Comparison of ENCODE assay signal across 1 cellular context in the genomic region with DNA sequence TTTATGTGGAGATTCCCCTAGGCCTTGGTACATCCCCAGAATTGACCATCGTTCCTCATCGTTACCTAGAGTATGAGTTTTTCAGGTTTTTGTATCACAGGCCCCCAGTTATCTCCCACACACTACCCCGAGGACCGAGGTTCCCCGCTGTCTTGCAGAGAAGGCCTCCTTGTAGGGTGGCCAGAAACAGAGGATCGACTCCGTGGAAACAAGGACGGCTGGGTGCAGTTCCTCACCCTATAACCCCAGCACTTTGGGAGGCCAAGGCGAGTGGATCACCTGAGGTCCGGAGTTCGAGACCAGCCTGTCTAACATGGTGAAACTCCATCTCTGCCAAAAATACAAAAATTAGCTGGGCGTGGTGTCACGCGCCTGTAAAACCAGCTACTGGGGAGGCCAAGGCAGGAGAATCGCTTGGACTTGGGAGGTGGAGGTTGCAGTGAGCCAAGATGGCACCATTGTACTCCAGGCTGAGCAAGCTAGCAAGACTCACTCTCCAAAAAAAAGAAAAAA.
TF ChIP-seq lines count a peak whose summit lies in the region.

No MANE protein-coding gene starts in this region.

TF ChIP-seq in HepG2, 621 proteins besides CTCF, POLR2A, EP300 and RAD21 (continues in another document):
- no peak for TF ChIP-seq ZNF703 (CRISPR knock-in tag; IDR thresholded peaks at IDR 0.05; ENCODE audit: borderline replicate concordance)
- TF ChIP-seq PHF20 (CRISPR knock-in tag; IDR thresholded peaks at IDR 0.05), result no peak
- no peak for TF ChIP-seq MAFG (CRISPR knock-in tag; IDR thresholded peaks at IDR 0.05)
- TF ChIP-seq CBX5 (CRISPR knock-in tag; IDR thresholded peaks at IDR 0.05; ENCODE audit: borderline replicate concordance), result no peak
- TF ChIP-seq BRCA1 (CRISPR knock-in tag; IDR thresholded peaks at IDR 0.05), result no peak
- no peak for TF ChIP-seq PAWR (CRISPR knock-in tag; IDR thresholded peaks at IDR 0.05; ENCODE audit: borderline replicate concordance)
- peak; percentile 0; the same call in 1 of the 2 replicates for TF ChIP-seq SOX5 (CRISPR knock-in tag; IDR thresholded peaks at IDR 0.05; ENCODE audit: borderline replicate concordance)
- 0 out of 2 replicates have a peak, but pooled peaks have one; percentile 9 for TF ChIP-seq KDM5B (CRISPR knock-in tag; IDR thresholded peaks at IDR 0.05; ENCODE audit: borderline replicate concordance)
- TF ChIP-seq PHF21A (CRISPR knock-in tag; IDR thresholded peaks at IDR 0.05), result 0 out of 2 replicates have a peak, but pooled peaks have one; percentile 13
- TF ChIP-seq, protein P1, sequence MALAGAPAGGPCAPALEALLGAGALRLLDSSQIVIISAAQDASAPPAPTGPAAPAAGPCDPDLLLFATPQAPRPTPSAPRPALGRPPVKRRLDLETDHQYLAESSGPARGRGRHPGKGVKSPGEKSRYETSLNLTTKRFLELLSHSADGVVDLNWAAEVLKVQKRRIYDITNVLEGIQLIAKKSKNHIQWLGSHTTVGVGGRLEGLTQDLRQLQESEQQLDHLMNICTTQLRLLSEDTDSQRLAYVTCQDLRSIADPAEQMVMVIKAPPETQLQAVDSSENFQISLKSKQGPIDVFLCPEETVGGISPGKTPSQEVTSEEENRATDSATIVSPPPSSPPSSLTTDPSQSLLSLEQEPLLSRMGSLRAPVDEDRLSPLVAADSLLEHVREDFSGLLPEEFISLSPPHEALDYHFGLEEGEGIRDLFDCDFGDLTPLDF (CRISPR knock-in tag; IDR thresholded peaks at IDR 0.05), result no peak
- TF ChIP-seq, protein P2, sequence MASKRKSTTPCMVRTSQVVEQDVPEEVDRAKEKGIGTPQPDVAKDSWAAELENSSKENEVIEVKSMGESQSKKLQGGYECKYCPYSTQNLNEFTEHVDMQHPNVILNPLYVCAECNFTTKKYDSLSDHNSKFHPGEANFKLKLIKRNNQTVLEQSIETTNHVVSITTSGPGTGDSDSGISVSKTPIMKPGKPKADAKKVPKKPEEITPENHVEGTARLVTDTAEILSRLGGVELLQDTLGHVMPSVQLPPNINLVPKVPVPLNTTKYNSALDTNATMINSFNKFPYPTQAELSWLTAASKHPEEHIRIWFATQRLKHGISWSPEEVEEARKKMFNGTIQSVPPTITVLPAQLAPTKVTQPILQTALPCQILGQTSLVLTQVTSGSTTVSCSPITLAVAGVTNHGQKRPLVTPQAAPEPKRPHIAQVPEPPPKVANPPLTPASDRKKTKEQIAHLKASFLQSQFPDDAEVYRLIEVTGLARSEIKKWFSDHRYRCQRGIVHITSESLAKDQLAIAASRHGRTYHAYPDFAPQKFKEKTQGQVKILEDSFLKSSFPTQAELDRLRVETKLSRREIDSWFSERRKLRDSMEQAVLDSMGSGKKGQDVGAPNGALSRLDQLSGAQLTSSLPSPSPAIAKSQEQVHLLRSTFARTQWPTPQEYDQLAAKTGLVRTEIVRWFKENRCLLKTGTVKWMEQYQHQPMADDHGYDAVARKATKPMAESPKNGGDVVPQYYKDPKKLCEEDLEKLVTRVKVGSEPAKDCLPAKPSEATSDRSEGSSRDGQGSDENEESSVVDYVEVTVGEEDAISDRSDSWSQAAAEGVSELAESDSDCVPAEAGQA (IDR thresholded peaks at IDR 0.05; ENCODE audit: low read depth), result no peak
- TF ChIP-seq, protein P2 (CRISPR knock-in tag; IDR thresholded peaks at IDR 0.05; ENCODE audit: borderline replicate concordance), result no peak
- no peak for TF ChIP-seq KLF16 (CRISPR knock-in tag; IDR thresholded peaks at IDR 0.05)
- TF ChIP-seq GATAD1 (CRISPR knock-in tag; IDR thresholded peaks at IDR 0.05), result no peak
- TF ChIP-seq ZNF670 (CRISPR knock-in tag; IDR thresholded peaks at IDR 0.05; ENCODE audit: borderline replicate concordance), result peak; percentile 75; the same call in 1 of the 2 replicates
- TF ChIP-seq CENPT (CRISPR knock-in tag; IDR thresholded peaks at IDR 0.05; ENCODE audit: low read depth), result no peak
- 0 out of 2 replicates have a peak, but pooled peaks have one; percentile 6 for TF ChIP-seq HDAC2 (CRISPR knock-in tag; IDR thresholded peaks at IDR 0.05)
- TF ChIP-seq PAF1 (CRISPR knock-in tag; IDR thresholded peaks at IDR 0.05), result no peak
- TF ChIP-seq ZNF549 (CRISPR knock-in tag; IDR thresholded peaks at IDR 0.05), result no peak
- TF ChIP-seq, protein P3, sequence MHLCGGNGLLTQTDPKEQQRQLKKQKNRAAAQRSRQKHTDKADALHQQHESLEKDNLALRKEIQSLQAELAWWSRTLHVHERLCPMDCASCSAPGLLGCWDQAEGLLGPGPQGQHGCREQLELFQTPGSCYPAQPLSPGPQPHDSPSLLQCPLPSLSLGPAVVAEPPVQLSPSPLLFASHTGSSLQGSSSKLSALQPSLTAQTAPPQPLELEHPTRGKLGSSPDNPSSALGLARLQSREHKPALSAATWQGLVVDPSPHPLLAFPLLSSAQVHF (CRISPR knock-in tag; IDR thresholded peaks at IDR 0.05), result no peak
- TF ChIP-seq, protein P4, sequence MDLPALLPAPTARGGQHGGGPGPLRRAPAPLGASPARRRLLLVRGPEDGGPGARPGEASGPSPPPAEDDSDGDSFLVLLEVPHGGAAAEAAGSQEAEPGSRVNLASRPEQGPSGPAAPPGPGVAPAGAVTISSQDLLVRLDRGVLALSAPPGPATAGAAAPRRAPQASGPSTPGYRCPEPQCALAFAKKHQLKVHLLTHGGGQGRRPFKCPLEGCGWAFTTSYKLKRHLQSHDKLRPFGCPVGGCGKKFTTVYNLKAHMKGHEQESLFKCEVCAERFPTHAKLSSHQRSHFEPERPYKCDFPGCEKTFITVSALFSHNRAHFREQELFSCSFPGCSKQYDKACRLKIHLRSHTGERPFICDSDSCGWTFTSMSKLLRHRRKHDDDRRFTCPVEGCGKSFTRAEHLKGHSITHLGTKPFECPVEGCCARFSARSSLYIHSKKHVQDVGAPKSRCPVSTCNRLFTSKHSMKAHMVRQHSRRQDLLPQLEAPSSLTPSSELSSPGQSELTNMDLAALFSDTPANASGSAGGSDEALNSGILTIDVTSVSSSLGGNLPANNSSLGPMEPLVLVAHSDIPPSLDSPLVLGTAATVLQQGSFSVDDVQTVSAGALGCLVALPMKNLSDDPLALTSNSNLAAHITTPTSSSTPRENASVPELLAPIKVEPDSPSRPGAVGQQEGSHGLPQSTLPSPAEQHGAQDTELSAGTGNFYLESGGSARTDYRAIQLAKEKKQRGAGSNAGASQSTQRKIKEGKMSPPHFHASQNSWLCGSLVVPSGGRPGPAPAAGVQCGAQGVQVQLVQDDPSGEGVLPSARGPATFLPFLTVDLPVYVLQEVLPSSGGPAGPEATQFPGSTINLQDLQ (CRISPR knock-in tag; IDR thresholded peaks at IDR 0.05), result no peak; the same call in none of the 2 replicates
- no peak for TF ChIP-seq PCBP1 (IDR thresholded peaks at IDR 0.05; ENCODE audit: borderline replicate concordance, low read depth, low read length)
- TF ChIP-seq ZNF160 (CRISPR knock-in tag; IDR thresholded peaks at IDR 0.05), result no peak
- TF ChIP-seq CBFB (CRISPR knock-in tag; IDR thresholded peaks at IDR 0.05), result no peak; the same call in 1 of the 2 replicates
- TF ChIP-seq, protein P5, sequence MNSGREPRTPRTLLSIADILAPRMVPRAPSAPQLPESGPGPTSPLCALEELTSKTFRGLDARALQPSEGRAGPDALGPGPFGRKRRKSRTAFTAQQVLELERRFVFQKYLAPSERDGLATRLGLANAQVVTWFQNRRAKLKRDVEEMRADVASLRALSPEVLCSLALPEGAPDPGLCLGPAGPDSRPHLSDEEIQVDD (CRISPR knock-in tag; IDR thresholded peaks at IDR 0.05; ENCODE audit: borderline replicate concordance), result no peak
- no peak for TF ChIP-seq JUND (CRISPR knock-in tag; IDR thresholded peaks at IDR 0.05)
- TF ChIP-seq NFATC3 (CRISPR knock-in tag; IDR thresholded peaks at IDR 0.05), result no peak
- no peak for TF ChIP-seq SYNCRIP (IDR thresholded peaks at IDR 0.05; ENCODE audit: insufficient read depth, low read depth, low read length)
- no peak for TF ChIP-seq SP140L (CRISPR knock-in tag; IDR thresholded peaks at IDR 0.05; ENCODE audit: borderline replicate concordance)
- TF ChIP-seq ZNF354B (CRISPR knock-in tag; IDR thresholded peaks at IDR 0.05), result no peak
- TF ChIP-seq, protein P6, sequence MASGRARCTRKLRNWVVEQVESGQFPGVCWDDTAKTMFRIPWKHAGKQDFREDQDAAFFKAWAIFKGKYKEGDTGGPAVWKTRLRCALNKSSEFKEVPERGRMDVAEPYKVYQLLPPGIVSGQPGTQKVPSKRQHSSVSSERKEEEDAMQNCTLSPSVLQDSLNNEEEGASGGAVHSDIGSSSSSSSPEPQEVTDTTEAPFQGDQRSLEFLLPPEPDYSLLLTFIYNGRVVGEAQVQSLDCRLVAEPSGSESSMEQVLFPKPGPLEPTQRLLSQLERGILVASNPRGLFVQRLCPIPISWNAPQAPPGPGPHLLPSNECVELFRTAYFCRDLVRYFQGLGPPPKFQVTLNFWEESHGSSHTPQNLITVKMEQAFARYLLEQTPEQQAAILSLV (CRISPR knock-in tag; IDR thresholded peaks at IDR 0.05; ENCODE audit: borderline replicate concordance), result no peak
- TF ChIP-seq, protein P7, sequence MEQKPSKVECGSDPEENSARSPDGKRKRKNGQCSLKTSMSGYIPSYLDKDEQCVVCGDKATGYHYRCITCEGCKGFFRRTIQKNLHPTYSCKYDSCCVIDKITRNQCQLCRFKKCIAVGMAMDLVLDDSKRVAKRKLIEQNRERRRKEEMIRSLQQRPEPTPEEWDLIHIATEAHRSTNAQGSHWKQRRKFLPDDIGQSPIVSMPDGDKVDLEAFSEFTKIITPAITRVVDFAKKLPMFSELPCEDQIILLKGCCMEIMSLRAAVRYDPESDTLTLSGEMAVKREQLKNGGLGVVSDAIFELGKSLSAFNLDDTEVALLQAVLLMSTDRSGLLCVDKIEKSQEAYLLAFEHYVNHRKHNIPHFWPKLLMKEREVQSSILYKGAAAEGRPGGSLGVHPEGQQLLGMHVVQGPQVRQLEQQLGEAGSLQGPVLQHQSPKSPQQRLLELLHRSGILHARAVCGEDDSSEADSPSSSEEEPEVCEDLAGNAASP (CRISPR knock-in tag; IDR thresholded peaks at IDR 0.05; ENCODE audit: borderline replicate concordance), result no peak
- TF ChIP-seq, protein P8, sequence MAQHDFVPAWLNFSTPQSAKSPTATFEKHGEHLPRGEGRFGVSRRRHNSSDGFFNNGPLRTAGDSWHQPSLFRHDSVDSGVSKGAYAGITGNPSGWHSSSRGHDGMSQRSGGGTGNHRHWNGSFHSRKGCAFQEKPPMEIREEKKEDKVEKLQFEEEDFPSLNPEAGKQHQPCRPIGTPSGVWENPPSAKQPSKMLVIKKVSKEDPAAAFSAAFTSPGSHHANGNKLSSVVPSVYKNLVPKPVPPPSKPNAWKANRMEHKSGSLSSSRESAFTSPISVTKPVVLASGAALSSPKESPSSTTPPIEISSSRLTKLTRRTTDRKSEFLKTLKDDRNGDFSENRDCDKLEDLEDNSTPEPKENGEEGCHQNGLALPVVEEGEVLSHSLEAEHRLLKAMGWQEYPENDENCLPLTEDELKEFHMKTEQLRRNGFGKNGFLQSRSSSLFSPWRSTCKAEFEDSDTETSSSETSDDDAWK (CRISPR knock-in tag; IDR thresholded peaks at IDR 0.05), result no peak
- TF ChIP-seq KAT2B (IDR thresholded peaks at IDR 0.05; ENCODE audit: borderline replicate concordance, low read depth, low read length), result no peak
- TF ChIP-seq, protein P9, sequence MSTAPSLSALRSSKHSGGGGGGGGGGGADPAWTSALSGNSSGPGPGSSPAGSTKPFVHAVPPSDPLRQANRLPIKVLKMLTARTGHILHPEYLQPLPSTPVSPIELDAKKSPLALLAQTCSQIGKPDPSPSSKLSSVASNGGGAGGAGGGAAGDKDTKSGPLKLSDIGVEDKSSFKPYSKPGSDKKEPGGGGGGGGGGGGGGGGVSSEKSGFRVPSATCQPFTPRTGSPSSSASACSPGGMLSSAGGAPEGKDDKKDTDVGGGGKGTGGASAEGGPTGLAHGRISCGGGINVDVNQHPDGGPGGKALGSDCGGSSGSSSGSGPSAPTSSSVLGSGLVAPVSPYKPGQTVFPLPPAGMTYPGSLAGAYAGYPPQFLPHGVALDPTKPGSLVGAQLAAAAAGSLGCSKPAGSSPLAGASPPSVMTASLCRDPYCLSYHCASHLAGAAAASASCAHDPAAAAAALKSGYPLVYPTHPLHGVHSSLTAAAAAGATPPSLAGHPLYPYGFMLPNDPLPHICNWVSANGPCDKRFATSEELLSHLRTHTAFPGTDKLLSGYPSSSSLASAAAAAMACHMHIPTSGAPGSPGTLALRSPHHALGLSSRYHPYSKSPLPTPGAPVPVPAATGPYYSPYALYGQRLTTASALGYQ (CRISPR knock-in tag; IDR thresholded peaks at IDR 0.05), result no peak
- TF ChIP-seq RAD51 (IDR thresholded peaks at IDR 0.05; ENCODE audit: borderline replicate concordance), result no peak
- TF ChIP-seq ZNF558 (CRISPR knock-in tag; IDR thresholded peaks at IDR 0.05; ENCODE audit: borderline replicate concordance), result 0 out of 2 replicates have a peak, but pooled peaks have one; percentile 35
- no peak for TF ChIP-seq TP53 (CRISPR knock-in tag; conservative IDR thresholded peaks at IDR 0.05)
- peak; percentile 8; the same call in 1 of the 2 replicates for TF ChIP-seq HHEX (CRISPR knock-in tag; IDR thresholded peaks at IDR 0.05)
- TF ChIP-seq, protein P10, sequence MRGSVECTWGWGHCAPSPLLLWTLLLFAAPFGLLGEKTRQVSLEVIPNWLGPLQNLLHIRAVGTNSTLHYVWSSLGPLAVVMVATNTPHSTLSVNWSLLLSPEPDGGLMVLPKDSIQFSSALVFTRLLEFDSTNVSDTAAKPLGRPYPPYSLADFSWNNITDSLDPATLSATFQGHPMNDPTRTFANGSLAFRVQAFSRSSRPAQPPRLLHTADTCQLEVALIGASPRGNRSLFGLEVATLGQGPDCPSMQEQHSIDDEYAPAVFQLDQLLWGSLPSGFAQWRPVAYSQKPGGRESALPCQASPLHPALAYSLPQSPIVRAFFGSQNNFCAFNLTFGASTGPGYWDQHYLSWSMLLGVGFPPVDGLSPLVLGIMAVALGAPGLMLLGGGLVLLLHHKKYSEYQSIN (CRISPR knock-in tag; IDR thresholded peaks at IDR 0.05; ENCODE audit: borderline replicate concordance), result no peak
- TF ChIP-seq, protein P11, sequence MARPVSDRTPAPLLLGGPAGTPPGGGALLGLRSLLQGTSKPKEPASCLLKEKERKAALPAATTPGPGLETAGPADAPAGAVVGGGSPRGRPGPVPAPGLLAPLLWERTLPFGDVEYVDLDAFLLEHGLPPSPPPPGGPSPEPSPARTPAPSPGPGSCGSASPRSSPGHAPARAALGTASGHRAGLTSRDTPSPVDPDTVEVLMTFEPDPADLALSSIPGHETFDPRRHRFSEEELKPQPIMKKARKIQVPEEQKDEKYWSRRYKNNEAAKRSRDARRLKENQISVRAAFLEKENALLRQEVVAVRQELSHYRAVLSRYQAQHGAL (CRISPR knock-in tag; IDR thresholded peaks at IDR 0.05; ENCODE audit: not compliant biosample characterization), result no peak
- TF ChIP-seq CAMTA2 (CRISPR knock-in tag; IDR thresholded peaks at IDR 0.05; ENCODE audit: borderline replicate concordance), result no peak
